Comparison of ENCODE assay signal across 31 cellular contexts in the genomic region with DNA sequence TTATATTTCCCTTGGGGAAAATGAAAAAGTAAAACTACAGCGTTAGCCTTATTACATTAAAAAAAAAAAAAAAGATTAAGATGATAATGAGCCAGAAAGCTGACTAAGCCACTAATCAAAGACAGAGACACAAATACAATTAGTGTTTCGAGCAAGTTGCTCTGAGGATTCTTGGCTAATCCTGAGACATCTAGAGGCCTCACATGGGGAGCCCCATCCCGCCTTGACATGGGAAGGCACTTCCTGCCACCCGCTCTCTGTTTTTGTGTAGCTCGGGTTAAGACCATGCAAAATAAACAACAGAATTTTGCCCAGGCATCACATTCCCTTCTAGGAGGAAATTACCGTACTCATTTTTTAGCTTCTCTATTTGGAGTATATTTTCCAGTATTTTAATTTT. TPM values are rescaled to one million over a fixed set of nuclear protein-coding genes. Genes with fewer than 3 reads are reported as not detected.
A peak's percentile ranks its signal among the peaks of the same experiment; 100 is the strongest.
DNase-seq lines count a peak whose midpoint lies in the region; ATAC-seq and TF ChIP-seq lines count a peak whose summit lies in the region.
"Had no signal": no experiment of that assay in that cellular context is flagged by ENCODE, and none has a peak within 500 bp of the region (broad histone marks: within the 10 kb centered on the region; RNA-seq: fewer than 3 reads in every experiment).

No MANE protein-coding gene starts in this region.

- DNase-seq in GM23248 (peak; percentile 45), SK-N-SH (peak; percentile 36), fibroblast of villous mesenchyme (ENCODE audit: low read depth) (peak; percentile 18), NCI-H524 (lab: John Stamatoyannopoulos, UW) (no peak), esophagus muscularis mucosa (ENCODE audit: extremely low spot score) (no peak), right lobe of liver (no peak)
- DNase-seq: activated CD4-positive, alpha-beta memory T cell treated with anti-CD3 and anti-CD28 coated beads for 36 hours; activated CD4-positive, CD25-positive, alpha-beta regulatory T cell; activated CD8-positive, alpha-beta memory T cell treated with anti-CD3 and anti-CD28 coated beads, Interleukin-2, amount 50 U/mL, for 48 hours; activated naive CD8-positive, alpha-beta T cell treated with anti-CD3 and anti-CD28 coated beads for 36 hours; central memory CD4-positive, alpha-beta T cell; dermis blood vessel endothelial cell; foreskin melanocyte; HCEC 1CT; IMR-90; left ventricle myocardium inferior; naive thymus-derived CD4-positive, alpha-beta T cell; NCI-H1092 treated with DMSO at 0.1 percent for 48 hours; NCI-H1930; NCI-H345; OCI-M1; pancreas; stimulated activated CD4-positive, alpha-beta T cell treated with anti-CD3 and anti-CD28 coated beads, Interleukin-4, amount 100 ng/mL, for 1 hour; SW 1271; T1000 had no signal

- 4 to 10% methylated on average over 6 of the region's 6 CpGs for WGBS in GM23248 (ENCODE audit: low coverage in 1 of 2, low lambda C conversion rate in 2 of 2, missing lambda C conversion rate in 2 of 2), 2 experiments
- 54% methylated on average over 6 of the region's 6 CpGs for WGBS in SK-N-SH (ENCODE audit: low lambda C conversion rate)
- 52% methylated on average over 6 of the region's 6 CpGs for WGBS in esophagus muscularis mucosa
- 48% methylated on average over 6 of the region's 6 CpGs for WGBS in right lobe of liver (ENCODE audit: insufficient coverage, low coverage, low lambda C conversion rate, missing lambda C conversion rate)

- intact Hi-C loops in esophagus muscularis mucosa (cut with DNase I) (no loop called here), right lobe of liver (cut with DNase I) (no loop called here)

- H2AFZ ChIP-seq in GM23248 (peak overlapping the region; percentile 63), SK-N-SH (ENCODE audit: low read depth) (no peak overlapping the region), parathyroid adenoma (peak overlapping the region; percentile 29)

- no peak for TF ChIP-seq RAD21 in SK-N-SH (IDR thresholded peaks at IDR 0.05; ENCODE audit: low read length)

- H3F3A ChIP-seq in GM23248 (ENCODE audit: insufficient read depth), result no peaks in the 10 kb centered on the region
- H3F3A ChIP-seq in SK-N-SH (replicated peaks; ENCODE audit: insufficient read depth), result peaks cover 5% of the 10 kb centered on the region

- in situ Hi-C loops in GM23248 (cut with MboI), result no loop called here

- TF ChIP-seq EP300 in SK-N-SH (IDR thresholded peaks at IDR 0.05; ENCODE audit: borderline replicate concordance in 1 of 2, low read depth in 1 of 2, low read length in 1 of 2) (no peak), esophagus muscularis mucosa (IDR thresholded peaks at IDR 0.05) (no peak)

- H3K9me3 ChIP-seq in GM23248 (ENCODE audit: low read depth) (no peaks in the 10 kb centered on the region), SK-N-SH (no peaks in the 10 kb centered on the region), parathyroid adenoma (ENCODE audit: control insufficient read depth, low read length) (no peaks in the 10 kb centered on the region), esophagus muscularis mucosa (no peaks in the 10 kb centered on the region), right lobe of liver (no peaks in the 10 kb centered on the region)
- H3K9me3 ChIP-seq: left ventricle myocardium inferior, pancreas, right atrium auricular region, suprapubic skin had no signal

- TF ChIP-seq POLR2A in esophagus muscularis mucosa (IDR thresholded peaks at IDR 0.05; ENCODE audit: low read depth) (no peak), right lobe of liver (IDR thresholded peaks at IDR 0.05) (no peak)

- H3K27ac ChIP-seq in GM23248 (no peak overlapping the region), SK-N-SH (ENCODE audit: low read depth in 2 of 2, low read length in 1 of 2) (no peak overlapping the region), parathyroid adenoma (no peak overlapping the region), esophagus muscularis mucosa (replicated peaks in 1 of 4) (no peak overlapping the region), right lobe of liver (no peak overlapping the region)
- H3K27ac ChIP-seq: left ventricle myocardium inferior, pancreas, right atrium auricular region, suprapubic skin had no signal

- no peak for TF ChIP-seq CTCF in SK-N-SH (IDR thresholded peaks at IDR 0.05)
- no peak for TF ChIP-seq CTCF in fibroblast of villous mesenchyme (IDR thresholded peaks at IDR 0.05; ENCODE audit: insufficient read depth, low read depth, low read length)
- TF ChIP-seq CTCF in parathyroid adenoma (IDR thresholded peaks at IDR 0.05), result no peak
- TF ChIP-seq CTCF in esophagus muscularis mucosa (IDR thresholded peaks at IDR 0.05), result no peak
- no peak for TF ChIP-seq CTCF in right lobe of liver (IDR thresholded peaks at IDR 0.05)

- H3K4me3 ChIP-seq in GM23248 (no peak overlapping the region), SK-N-SH (ENCODE audit: low read depth in 2 of 2, low read length in 1 of 2) (no peak overlapping the region), fibroblast of villous mesenchyme (ENCODE audit: low read depth, low read length) (no peak overlapping the region), parathyroid adenoma (ENCODE audit: low read depth, low read length) (no peak overlapping the region), esophagus muscularis mucosa (no peak overlapping the region), right lobe of liver (no peak overlapping the region)
- H3K4me3 ChIP-seq: left ventricle myocardium inferior, pancreas, right atrium auricular region, suprapubic skin had no signal

- H3K36me3 ChIP-seq in GM23248 (ENCODE audit: low read depth) (no peaks in the 10 kb centered on the region), SK-N-SH (replicated peaks in 1 of 2; ENCODE audit: control insufficient read depth in 1 of 2, insufficient read depth in 2 of 2, low read length in 1 of 2) (no peaks in the 10 kb centered on the region), parathyroid adenoma (ENCODE audit: control insufficient read depth, insufficient read depth, low read length) (no peaks in the 10 kb centered on the region), esophagus muscularis mucosa (no peaks in the 10 kb centered on the region), right lobe of liver (no peaks in the 10 kb centered on the region)
- H3K36me3 ChIP-seq: left ventricle myocardium inferior, pancreas, right atrium auricular region, suprapubic skin had no signal

- H3K4me1 ChIP-seq in GM23248 (ENCODE audit: insufficient read depth), result peaks cover 6% of the 10 kb centered on the region
- H3K4me1 ChIP-seq in SK-N-SH (ENCODE audit: control insufficient read depth in 1 of 2, insufficient read depth in 2 of 2, low read depth in 1 of 2, low read length in 1 of 2), result peaks cover 0 to 7% of the 10 kb centered on the region in 2 experiments; a peak in 2 of 4 replicates
- no peaks in the 10 kb centered on the region for H3K4me1 ChIP-seq in parathyroid adenoma
- H3K4me1 ChIP-seq in esophagus muscularis mucosa, result no peaks in the 10 kb centered on the region
- no peaks in the 10 kb centered on the region for H3K4me1 ChIP-seq in right lobe of liver
- H3K4me1 ChIP-seq: left ventricle myocardium inferior, pancreas, right atrium auricular region, suprapubic skin had no signal

- no peaks in the 10 kb centered on the region for H3K9me2 ChIP-seq in GM23248 (ENCODE audit: insufficient read depth)
- no peaks in the 10 kb centered on the region for H3K9me2 ChIP-seq in SK-N-SH

- H3K79me2 ChIP-seq in GM23248 (ENCODE audit: insufficient read depth) (no peaks in the 10 kb centered on the region), SK-N-SH (ENCODE audit: insufficient read depth) (no peaks in the 10 kb centered on the region), parathyroid adenoma (no peaks in the 10 kb centered on the region)

- H3K9ac ChIP-seq in GM23248 (no peak overlapping the region), SK-N-SH (no peak overlapping the region), parathyroid adenoma (no peak overlapping the region)

- H3K27me3 ChIP-seq in GM23248 (replicated peaks; ENCODE audit: insufficient read depth) (no peaks in the 10 kb centered on the region), SK-N-SH (ENCODE audit: insufficient read depth) (no peaks in the 10 kb centered on the region), parathyroid adenoma (ENCODE audit: control insufficient read depth, insufficient read depth, low read length) (no peaks in the 10 kb centered on the region), esophagus muscularis mucosa (no peaks in the 10 kb centered on the region), right lobe of liver (no peaks in the 10 kb centered on the region)
- H3K27me3 ChIP-seq: pancreas, right atrium auricular region, suprapubic skin had no signal

- POLR2A ChIA-PET in SK-N-SH (lab: Yijun Ruan, JAX), result no interaction called here

- CTCF ChIA-PET in SK-N-SH (lab: Yijun Ruan, JAX), result interaction anchor here (1.0 to 1.2 kb wide), 3 partner anchors 9 to 84 kb away, joined by 3 to 4 read pairs (median 4); no protein-coding TSS in a partner anchor

- no peak for ATAC-seq in right lobe of liver
- ATAC-seq: naive thymus-derived CD4-positive, alpha-beta T cell; pancreas; Right ventricle myocardium inferior; stimulated activated memory B cell treated with anti-CD40 and anti-IgM and Interleukin-4, amounts not matched to agents 10 μg/mL and 1 μg/mL and 100 μg/mL, for 72 hours had no signal

- H3K4me2 ChIP-seq in GM23248 (ENCODE audit: unreplicated experiment), result no peak overlapping the region
- no peak overlapping the region for H3K4me2 ChIP-seq in SK-N-SH
- H3K4me2 ChIP-seq in parathyroid adenoma (ENCODE audit: low read length), result no peak overlapping the region

- H4K20me1 ChIP-seq in GM23248 (ENCODE audit: insufficient read depth) (no peaks in the 10 kb centered on the region), SK-N-SH (ENCODE audit: insufficient read depth) (no peaks in the 10 kb centered on the region)

RNA-seq across cellular contexts. Expression of gene HESX1, which starts 15.3 kb away (rescaled TPM):
- total RNA-seq in GM23248 (2014; rRNA removed; shearing (Covaris generic)), result not detected in 2 replicates
- polyA plus RNA-seq in GM23248 (2016; fragmentation: Nextera tagmentation; extraction: Ambion mirVana) (0.58 and 1.1 TPM in 2 replicates), SK-N-SH (2012; rRNA removed) (1.2 and 2.5 TPM in 2 replicates)
- 1.0 and 1.8 TPM in 2 replicates for polyA plus RNA-seq in SK-N-SH (2012; cell fraction: cytosol; rRNA removed)
- 5.0 and 5.2 TPM in 2 replicates for polyA plus RNA-seq in SK-N-SH (2012; cell fraction: nucleus; rRNA removed)
- total RNA-seq in fibroblast of villous mesenchyme (not detected in 2 replicates), esophagus muscularis mucosa (under 1 TPM in 3 of 4 donors, not detected in 1; 0.52 to 0.86 (median 0.83) TPM), right lobe of liver (under 1 TPM in 4 of 6 experiments, not detected in 2; 0.22 to 0.95 (median 0.66) TPM)
- total RNA-seq: naive thymus-derived CD4-positive, alpha-beta T cell; Right ventricle myocardium inferior had no signal

RNA-seq across cellular contexts. Expression of gene IL17RD, which starts 19.4 kb away (rescaled TPM):
- 0.76 and 1.2 TPM in 2 replicates for total RNA-seq in GM23248 (2014; rRNA removed; shearing (Covaris generic))
- polyA plus RNA-seq in GM23248 (2016; fragmentation: Nextera tagmentation; extraction: Ambion mirVana) (0.34 and 0.42 TPM in 2 replicates), SK-N-SH (2012; rRNA removed) (2.4 and 3.6 TPM in 2 replicates)
- 3.4 and 4.5 TPM in 2 replicates for polyA plus RNA-seq in SK-N-SH (2012; cell fraction: cytosol; rRNA removed)
- 2.5 TPM in 2 replicates for polyA plus RNA-seq in SK-N-SH (2012; cell fraction: nucleus; rRNA removed)
- total RNA-seq in fibroblast of villous mesenchyme (0.64 and 0.86 TPM in 2 replicates), esophagus muscularis mucosa (10 to 100 TPM in 2 of 4 donors, 1 to 10 TPM in 2; 6.1 to 13.2 (median 9.5) TPM), right lobe of liver (under 1 TPM; under 0.01 to 0.40 (median 0.29) TPM)
- polyA plus RNA-seq: CD14-positive monocyte; naive thymus-derived CD4-positive, alpha-beta T cell had no signal

RNA-seq across cellular contexts. Expression of gene APPL1, which starts 43.0 kb away (rescaled TPM):
- 35.6 and 38.2 TPM in 2 replicates for total RNA-seq in GM23248 (2014; rRNA removed; shearing (Covaris generic))
- 55.8 and 58.3 TPM in 2 replicates for polyA plus RNA-seq in GM23248 (2016; fragmentation: Nextera tagmentation; extraction: Ambion mirVana)
- 6.9 and 9.9 TPM in 2 replicates for polyA plus RNA-seq in SK-N-SH (2012; rRNA removed)
- polyA plus RNA-seq in SK-N-SH (2012; cell fraction: cytosol; rRNA removed), result 10.2 and 10.3 TPM in 2 replicates
- 4.4 and 10.0 TPM in 2 replicates for polyA plus RNA-seq in SK-N-SH (2012; cell fraction: nucleus; rRNA removed)
- 33.5 and 43.2 TPM in 2 replicates for total RNA-seq in fibroblast of villous mesenchyme
- total RNA-seq in esophagus muscularis mucosa, result 10 to 100 TPM; 41.1 to 53.2 (median 46.9) TPM
- 10 to 100 TPM; 12.6 to 21.6 (median 16.6) TPM for total RNA-seq in right lobe of liver

Comparison
In these comparisons a context has a peak if more than half of its experiments do, and no peak if none do; other contexts are left out.
1. DNase-seq: peak in GM23248 (single experiment), SK-N-SH (single experiment) and fibroblast of villous mesenchyme (single experiment); none in NCI-H524 (0 of 2), esophagus muscularis mucosa (single experiment) and right lobe of liver (0 of 3).